ENCODE assay signal across 9 cellular contexts in genomic region chr16:684961-685696, GRCh38. TPM values are rescaled to one million over a fixed set of nuclear protein-coding genes. Genes with fewer than 3 reads are reported as not detected.
DNase-seq lines count a peak whose midpoint lies in the region; ATAC-seq and TF ChIP-seq lines count a peak whose summit lies in the region.
"Had no signal": no experiment of that assay in that cellular context is flagged by ENCODE, and none has a peak within 500 bp of the region (broad histone marks: within the 10 kb centered on the region; RNA-seq: fewer than 3 reads in every experiment).

No MANE protein-coding gene starts in this region.

- no peaks in the 10 kb centered on the region for H3K9me3 Mint-ChIP-seq in IgD-negative memory B cell

- H3K4me3 ChIP-seq in BLaER1 (peak overlapping the region; percentile 80; the same call in 1 of the 2 replicates), mucosa of descending colon (no peak overlapping the region)

- no peak for ATAC-seq in mucosa of descending colon

- peak overlapping the region in 1 of 4 donors; percentile 59 for H3K4me3 Mint-ChIP-seq in IgD-negative memory B cell

- no peaks in the 10 kb centered on the region for H3K36me3 Mint-ChIP-seq in IgD-negative memory B cell

- H3K27ac ChIP-seq in BLaER1: no peak overlapping the region
- H3K27ac ChIP-seq: SK-N-MC had no signal

- no peaks in the 10 kb centered on the region for H3K27me3 Mint-ChIP-seq in IgD-negative memory B cell

- no peak for TF ChIP-seq CTCF in mucosa of descending colon (IDR thresholded peaks at IDR 0.05)

- H3K4me1 Mint-ChIP-seq in IgD-negative memory B cell: peaks cover 3 to 16% (median 6%) of the 10 kb centered on the region in 3 donors

- no peaks in the 10 kb centered on the region for H3K27me3 ChIP-seq in BLaER1

- intact Hi-C loops in mucosa of descending colon (cut with DNase I, micrococcal nuclease): no loop called here

- peaks cover 52% of the 10 kb centered on the region for H3K36me3 ChIP-seq in BLaER1
- H3K36me3 ChIP-seq in mucosa of descending colon (ENCODE audit: low read depth): peaks cover 5% of the 10 kb centered on the region

- H3K9ac ChIP-seq in BLaER1: no peak overlapping the region

- peak overlapping the region; percentile 87 for H3K4me2 ChIP-seq in BLaER1

- H3K4me1 ChIP-seq in BLaER1 (peaks cover 55% of the 10 kb centered on the region), mucosa of descending colon (ENCODE audit: low read depth) (peaks cover 53% of the 10 kb centered on the region)

- DNase-seq in SW480 (ENCODE audit: low spot score) (peak; percentile 88), mucosa of descending colon (peak; percentile 49 to 79 (median 62)), KG1 (lab: John Stamatoyannopoulos, UW) (no peak), RPMI8226 (no peak)
- DNase-seq in stimulated activated CD4-positive, alpha-beta T cell treated with anti-CD3 and anti-CD28 coated beads, Interleukin-4, amount 100 ng/mL, for 24 hours: no peak
- no peak for DNase-seq in stimulated activated CD4-positive, alpha-beta T cell treated with anti-CD3 and anti-CD28 coated beads, Interleukin-12 subunit alpha, Interleukin-12 subunit beta, amount 100 ng/mL, for 4 hours

- H3K9me3 ChIP-seq in BLaER1 (no peaks in the 10 kb centered on the region), mucosa of descending colon (no peaks in the 10 kb centered on the region)

- peaks cover 37% of the 10 kb centered on the region for H4K20me1 ChIP-seq in BLaER1

- peak overlapping the region in 2 of 3 donors; percentile 39 to 93 for H3K27ac Mint-ChIP-seq in IgD-negative memory B cell

RNA-seq across cellular contexts. Expression of gene JMJD8, which starts 1.0 kb away (rescaled TPM):
- 51.0 TPM for polyA plus RNA-seq in IgD-negative memory B cell
- 10 to 100 TPM; 39.5 to 60.5 (median 46.9) TPM for total RNA-seq in mucosa of descending colon

RNA-seq across cellular contexts. Expression of gene STUB1, which starts 4.9 kb away (rescaled TPM):
- polyA plus RNA-seq in IgD-negative memory B cell: 137 TPM
- 100 to 1,000 TPM in 2 of 3 donors, 10 to 100 TPM in 1; 77.8 to 119 (median 108) TPM for total RNA-seq in mucosa of descending colon

RNA-seq across cellular contexts. Expression of gene WDR24, which starts 5.1 kb away (rescaled TPM):
- polyA plus RNA-seq in IgD-negative memory B cell: 15.1 TPM
- 10 to 100 TPM in 2 of 3 donors, 1 to 10 TPM in 1; 9.2 to 13.4 (median 10.5) TPM for total RNA-seq in mucosa of descending colon

RNA-seq across cellular contexts. Expression of gene RHBDL1, which starts 9.7 kb away (rescaled TPM):
- 1.1 TPM for polyA plus RNA-seq in IgD-negative memory B cell
- 1 to 10 TPM; 2.8 to 3.4 (median 3.0) TPM for total RNA-seq in mucosa of descending colon

RNA-seq across cellular contexts. Expression of gene RHOT2, which starts 17.2 kb away (rescaled TPM):
- 42.7 TPM for polyA plus RNA-seq in IgD-negative memory B cell
- 100 to 1,000 TPM; 124 to 138 (median 127) TPM for total RNA-seq in mucosa of descending colon

Comparison
In these comparisons a context has a peak if more than half of its experiments do, and no peak if none do; other contexts are left out.
1. DNase-seq: peak in SW480 (single experiment) and mucosa of descending colon (3 of 3); none in KG1 (single experiment), stimulated activated CD4-positive, alpha-beta T cell treated with anti-CD3 and anti-CD28 coated beads, Interleukin-4, amount 100 ng/mL, for 24 hours (single experiment), stimulated activated CD4-positive, alpha-beta T cell treated with anti-CD3 and anti-CD28 coated beads, Interleukin-12 subunit alpha, Interleukin-12 subunit beta, amount 100 ng/mL, for 4 hours (single experiment) and RPMI8226 (single experiment).